ENCODE assay signal across 18 cellular contexts in the genomic region with DNA sequence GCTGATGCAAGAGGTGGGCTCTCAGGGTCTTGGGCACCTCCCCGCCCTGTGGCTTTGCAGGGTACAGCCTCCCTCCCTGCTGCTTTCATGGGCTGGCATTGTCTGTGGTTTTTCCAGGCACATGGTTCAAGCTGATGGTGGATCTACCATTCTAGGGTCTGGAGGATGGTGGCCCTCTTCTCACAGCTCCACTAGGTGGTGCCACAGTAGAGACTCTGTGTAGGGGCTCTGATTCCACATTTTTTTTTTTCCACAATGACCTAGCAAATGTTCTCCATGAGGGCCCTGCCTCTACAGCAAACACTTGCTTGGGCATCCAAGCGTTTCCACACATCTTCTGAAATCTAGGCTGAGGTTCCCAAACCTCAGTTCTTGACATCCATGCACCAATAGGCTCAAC.
"Had no signal": no experiment of that assay in that cellular context is flagged by ENCODE, and none has a peak within 500 bp of the region (broad histone marks: within the 10 kb centered on the region; RNA-seq: fewer than 3 reads in every experiment).

No MANE protein-coding gene starts in this region.

- ATAC-seq: activated CD8-positive, alpha-beta T cell treated with anti-CD3 and anti-CD28 coated beads, Interleukin-2, amount 10 ng/mL, durations not matched to agents 7 days and 5 days; activated naive CD4-positive, alpha-beta T cell treated with anti-CD3 and anti-CD28 coated beads, Interleukin-2, amount 50 U/mL, for 72 hours; esophagus mucosa; left lobe of liver; naive thymus-derived CD8-positive, alpha-beta T cell had no signal

- H3K36me3 ChIP-seq: thoracic aorta had no signal

- H3K4me3 ChIP-seq: thoracic aorta had no signal

- FAIRE-seq: endothelial cell of umbilical vein had no signal

- DNase-seq: activated CD4-positive, alpha-beta T cell treated with anti-CD3 and anti-CD28 coated beads, Interleukin-2, amount 10 ng/mL, durations not matched to agents 7 days and 5 days; activated CD4-positive, CD25-positive, alpha-beta regulatory T cell treated with anti-CD3 and anti-CD28 coated beads, Interleukin-2, amount 50 U/mL, for 72 hours; activated CD8-positive, alpha-beta T cell treated with anti-CD3 and anti-CD28 coated beads, Interleukin-2, amount 10 ng/mL, durations not matched to agents 7 days and 5 days; aorta; dermis blood vessel endothelial cell; effector memory CD4-positive, alpha-beta T cell; foreskin melanocyte; immature natural killer cell; naive thymus-derived CD8-positive, alpha-beta T cell; retina; stimulated activated CD4-positive, alpha-beta T cell treated with anti-CD3 and anti-CD28 coated beads, Interleukin-2, amount 100 ng/mL, for 48 hours; stimulated activated naive CD4-positive, alpha-beta T cell had no signal

- H3K27ac ChIP-seq: thoracic aorta, VCaP had no signal

- H3K9me3 ChIP-seq: thoracic aorta had no signal
